In genomic region chr12:52259850-52260249, GRCh38 we compare ENCODE assay signal across 1 cellular context.
TF ChIP-seq lines count a peak whose summit lies in the region.

No MANE protein-coding gene starts in this region.

TF ChIP-seq in HepG2, 621 proteins besides CTCF, POLR2A, EP300 and RAD21:
- TF ChIP-seq ZNF264 (CRISPR knock-in tag; IDR thresholded peaks at IDR 0.05): no peak
